Comparison of ENCODE assay signal across 1 cellular context in the genomic region with DNA sequence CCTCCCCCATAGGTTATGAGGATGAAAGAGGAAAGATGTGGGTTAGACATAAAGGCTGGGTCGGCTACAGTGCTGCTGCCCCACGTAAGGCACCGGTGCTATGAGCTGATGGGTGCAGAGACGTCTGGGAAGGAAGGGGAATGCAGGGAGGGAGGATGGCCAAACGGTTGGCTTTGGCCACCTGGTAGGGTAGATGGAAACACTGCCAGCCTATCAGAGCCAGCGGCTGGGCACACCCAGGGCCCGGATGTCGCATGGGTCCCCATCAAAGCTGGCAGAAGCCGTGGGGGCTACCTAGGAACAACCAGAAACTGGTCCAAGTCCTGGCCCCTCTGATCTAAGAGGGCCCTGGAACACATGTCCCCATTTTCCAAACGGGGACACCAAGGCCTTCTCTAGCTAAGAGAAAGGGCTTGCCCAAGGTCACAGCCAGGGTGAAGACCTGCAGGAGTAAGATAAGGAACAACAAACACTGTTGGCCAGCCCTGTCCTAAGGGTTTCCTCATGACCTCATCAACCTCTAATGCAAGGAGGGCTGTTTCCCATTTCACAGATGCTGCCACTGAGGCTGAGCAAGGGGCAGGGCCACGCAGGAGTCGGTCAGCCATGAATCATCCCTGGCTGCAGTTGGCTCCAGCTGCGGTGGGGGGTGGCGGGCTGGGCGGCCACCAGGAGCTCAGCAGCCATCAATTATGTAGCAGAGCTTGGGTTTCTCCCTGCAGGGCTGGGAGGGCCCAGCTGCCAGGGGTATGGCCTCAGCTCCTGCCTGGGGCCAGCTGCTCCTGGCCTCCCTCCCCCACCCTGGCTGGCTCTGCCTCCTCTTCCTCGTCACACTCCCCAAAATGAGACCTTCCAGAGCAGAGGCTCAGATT.
TF ChIP-seq lines count a peak whose summit lies in the region.

No MANE protein-coding gene starts in this region.

TF ChIP-seq in K562, 482 proteins besides CTCF, POLR2A, EP300 and RAD21 (continued from another document and continues in another):
- TF ChIP-seq, protein P1, sequence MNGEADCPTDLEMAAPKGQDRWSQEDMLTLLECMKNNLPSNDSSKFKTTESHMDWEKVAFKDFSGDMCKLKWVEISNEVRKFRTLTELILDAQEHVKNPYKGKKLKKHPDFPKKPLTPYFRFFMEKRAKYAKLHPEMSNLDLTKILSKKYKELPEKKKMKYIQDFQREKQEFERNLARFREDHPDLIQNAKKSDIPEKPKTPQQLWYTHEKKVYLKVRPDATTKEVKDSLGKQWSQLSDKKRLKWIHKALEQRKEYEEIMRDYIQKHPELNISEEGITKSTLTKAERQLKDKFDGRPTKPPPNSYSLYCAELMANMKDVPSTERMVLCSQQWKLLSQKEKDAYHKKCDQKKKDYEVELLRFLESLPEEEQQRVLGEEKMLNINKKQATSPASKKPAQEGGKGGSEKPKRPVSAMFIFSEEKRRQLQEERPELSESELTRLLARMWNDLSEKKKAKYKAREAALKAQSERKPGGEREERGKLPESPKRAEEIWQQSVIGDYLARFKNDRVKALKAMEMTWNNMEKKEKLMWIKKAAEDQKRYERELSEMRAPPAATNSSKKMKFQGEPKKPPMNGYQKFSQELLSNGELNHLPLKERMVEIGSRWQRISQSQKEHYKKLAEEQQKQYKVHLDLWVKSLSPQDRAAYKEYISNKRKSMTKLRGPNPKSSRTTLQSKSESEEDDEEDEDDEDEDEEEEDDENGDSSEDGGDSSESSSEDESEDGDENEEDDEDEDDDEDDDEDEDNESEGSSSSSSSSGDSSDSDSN (IDR thresholded peaks at IDR 0.05; ENCODE audit: borderline replicate concordance in 1 of 2, low read depth in 2 of 2, low read length in 2 of 2), result no peak
- TF ChIP-seq, protein P2, sequence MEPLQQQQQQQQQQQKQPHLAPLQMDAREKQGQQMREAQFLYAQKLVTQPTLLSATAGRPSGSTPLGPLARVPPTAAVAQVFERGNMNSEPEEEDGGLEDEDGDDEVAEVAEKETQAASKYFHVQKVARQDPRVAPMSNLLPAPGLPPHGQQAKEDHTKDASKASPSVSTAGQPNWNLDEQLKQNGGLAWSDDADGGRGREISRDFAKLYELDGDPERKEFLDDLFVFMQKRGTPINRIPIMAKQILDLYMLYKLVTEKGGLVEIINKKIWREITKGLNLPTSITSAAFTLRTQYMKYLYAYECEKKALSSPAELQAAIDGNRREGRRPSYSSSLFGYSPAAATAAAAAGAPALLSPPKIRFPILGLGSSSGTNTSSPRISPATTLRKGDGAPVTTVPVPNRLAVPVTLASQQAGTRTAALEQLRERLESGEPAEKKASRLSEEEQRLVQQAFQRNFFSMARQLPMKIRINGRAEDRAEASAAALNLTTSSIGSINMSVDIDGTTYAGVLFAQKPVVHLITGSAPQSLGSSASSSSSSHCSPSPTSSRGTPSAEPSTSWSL (CRISPR knock-in tag; IDR thresholded peaks at IDR 0.05; ENCODE audit: borderline replicate concordance), result no peak
- TF ChIP-seq ZNF717 (CRISPR knock-in tag; IDR thresholded peaks at IDR 0.05) (no peak), E2F3 (CRISPR knock-in tag; IDR thresholded peaks at IDR 0.05) (0 out of 2 replicates have a peak, but pooled peaks have one; percentile 15), ETV6 (IDR thresholded peaks at IDR 0.05; ENCODE audit: borderline replicate concordance in 1 of 2, low read depth in 2 of 2, low read length in 1 of 2) (no peak), ETV6 (CRISPR knock-in tag; IDR thresholded peaks at IDR 0.05; ENCODE audit: borderline replicate concordance) (no peak), ZNF431 (CRISPR knock-in tag; IDR thresholded peaks at IDR 0.05) (no peak), ZKSCAN8 (CRISPR knock-in tag; IDR thresholded peaks at IDR 0.05) (no peak; the same call in 1 of the 2 replicates), ESRRB (CRISPR knock-in tag; IDR thresholded peaks at IDR 0.05; ENCODE audit: borderline replicate concordance) (no peak), HSF4 (CRISPR knock-in tag; IDR thresholded peaks at IDR 0.05; ENCODE audit: borderline replicate concordance) (no peak), ZNF75A (CRISPR knock-in tag; IDR thresholded peaks at IDR 0.05) (no peak), U2AF2 (optimal IDR thresholded peaks at IDR 0.05; ENCODE audit: low read depth, low read length) (no peak), HMG20B (CRISPR knock-in tag; IDR thresholded peaks at IDR 0.05) (no peak), HMGN3 (IDR thresholded peaks at IDR 0.05; ENCODE audit: borderline replicate concordance, extremely low read depth, insufficient read length, low read depth, low read length) (peak; percentile 41), ZNF175 (CRISPR knock-in tag; IDR thresholded peaks at IDR 0.05; ENCODE audit: low read depth) (no peak), ADNP (tag; IDR thresholded peaks at IDR 0.05) (peak; percentile 98), DNMT1 (IDR thresholded peaks at IDR 0.05) (no peak), NR2F6 (CRISPR knock-in tag; IDR thresholded peaks at IDR 0.05) (no peak), RNF2 (IDR thresholded peaks at IDR 0.05) (peak; percentile 63; the same call in 1 of the 2 replicates), TAF7 (tag; IDR thresholded peaks at IDR 0.05) (no peak), GABPB2 (CRISPR knock-in tag; conservative IDR thresholded peaks at IDR 0.05) (no peak), POU5F1 (IDR thresholded peaks at IDR 0.05; ENCODE audit: borderline replicate concordance, low read depth, low read length, partially characterized antibody) (no peak)
- TF ChIP-seq, protein P3, sequence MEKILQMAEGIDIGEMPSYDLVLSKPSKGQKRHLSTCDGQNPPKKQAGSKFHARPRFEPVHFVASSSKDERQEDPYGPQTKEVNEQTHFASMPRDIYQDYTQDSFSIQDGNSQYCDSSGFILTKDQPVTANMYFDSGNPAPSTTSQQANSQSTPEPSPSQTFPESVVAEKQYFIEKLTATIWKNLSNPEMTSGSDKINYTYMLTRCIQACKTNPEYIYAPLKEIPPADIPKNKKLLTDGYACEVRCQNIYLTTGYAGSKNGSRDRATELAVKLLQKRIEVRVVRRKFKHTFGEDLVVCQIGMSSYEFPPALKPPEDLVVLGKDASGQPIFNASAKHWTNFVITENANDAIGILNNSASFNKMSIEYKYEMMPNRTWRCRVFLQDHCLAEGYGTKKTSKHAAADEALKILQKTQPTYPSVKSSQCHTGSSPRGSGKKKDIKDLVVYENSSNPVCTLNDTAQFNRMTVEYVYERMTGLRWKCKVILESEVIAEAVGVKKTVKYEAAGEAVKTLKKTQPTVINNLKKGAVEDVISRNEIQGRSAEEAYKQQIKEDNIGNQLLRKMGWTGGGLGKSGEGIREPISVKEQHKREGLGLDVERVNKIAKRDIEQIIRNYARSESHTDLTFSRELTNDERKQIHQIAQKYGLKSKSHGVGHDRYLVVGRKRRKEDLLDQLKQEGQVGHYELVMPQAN (IDR thresholded peaks at IDR 0.05; ENCODE audit: borderline replicate concordance), result no peak
- TF ChIP-seq, protein P4, sequence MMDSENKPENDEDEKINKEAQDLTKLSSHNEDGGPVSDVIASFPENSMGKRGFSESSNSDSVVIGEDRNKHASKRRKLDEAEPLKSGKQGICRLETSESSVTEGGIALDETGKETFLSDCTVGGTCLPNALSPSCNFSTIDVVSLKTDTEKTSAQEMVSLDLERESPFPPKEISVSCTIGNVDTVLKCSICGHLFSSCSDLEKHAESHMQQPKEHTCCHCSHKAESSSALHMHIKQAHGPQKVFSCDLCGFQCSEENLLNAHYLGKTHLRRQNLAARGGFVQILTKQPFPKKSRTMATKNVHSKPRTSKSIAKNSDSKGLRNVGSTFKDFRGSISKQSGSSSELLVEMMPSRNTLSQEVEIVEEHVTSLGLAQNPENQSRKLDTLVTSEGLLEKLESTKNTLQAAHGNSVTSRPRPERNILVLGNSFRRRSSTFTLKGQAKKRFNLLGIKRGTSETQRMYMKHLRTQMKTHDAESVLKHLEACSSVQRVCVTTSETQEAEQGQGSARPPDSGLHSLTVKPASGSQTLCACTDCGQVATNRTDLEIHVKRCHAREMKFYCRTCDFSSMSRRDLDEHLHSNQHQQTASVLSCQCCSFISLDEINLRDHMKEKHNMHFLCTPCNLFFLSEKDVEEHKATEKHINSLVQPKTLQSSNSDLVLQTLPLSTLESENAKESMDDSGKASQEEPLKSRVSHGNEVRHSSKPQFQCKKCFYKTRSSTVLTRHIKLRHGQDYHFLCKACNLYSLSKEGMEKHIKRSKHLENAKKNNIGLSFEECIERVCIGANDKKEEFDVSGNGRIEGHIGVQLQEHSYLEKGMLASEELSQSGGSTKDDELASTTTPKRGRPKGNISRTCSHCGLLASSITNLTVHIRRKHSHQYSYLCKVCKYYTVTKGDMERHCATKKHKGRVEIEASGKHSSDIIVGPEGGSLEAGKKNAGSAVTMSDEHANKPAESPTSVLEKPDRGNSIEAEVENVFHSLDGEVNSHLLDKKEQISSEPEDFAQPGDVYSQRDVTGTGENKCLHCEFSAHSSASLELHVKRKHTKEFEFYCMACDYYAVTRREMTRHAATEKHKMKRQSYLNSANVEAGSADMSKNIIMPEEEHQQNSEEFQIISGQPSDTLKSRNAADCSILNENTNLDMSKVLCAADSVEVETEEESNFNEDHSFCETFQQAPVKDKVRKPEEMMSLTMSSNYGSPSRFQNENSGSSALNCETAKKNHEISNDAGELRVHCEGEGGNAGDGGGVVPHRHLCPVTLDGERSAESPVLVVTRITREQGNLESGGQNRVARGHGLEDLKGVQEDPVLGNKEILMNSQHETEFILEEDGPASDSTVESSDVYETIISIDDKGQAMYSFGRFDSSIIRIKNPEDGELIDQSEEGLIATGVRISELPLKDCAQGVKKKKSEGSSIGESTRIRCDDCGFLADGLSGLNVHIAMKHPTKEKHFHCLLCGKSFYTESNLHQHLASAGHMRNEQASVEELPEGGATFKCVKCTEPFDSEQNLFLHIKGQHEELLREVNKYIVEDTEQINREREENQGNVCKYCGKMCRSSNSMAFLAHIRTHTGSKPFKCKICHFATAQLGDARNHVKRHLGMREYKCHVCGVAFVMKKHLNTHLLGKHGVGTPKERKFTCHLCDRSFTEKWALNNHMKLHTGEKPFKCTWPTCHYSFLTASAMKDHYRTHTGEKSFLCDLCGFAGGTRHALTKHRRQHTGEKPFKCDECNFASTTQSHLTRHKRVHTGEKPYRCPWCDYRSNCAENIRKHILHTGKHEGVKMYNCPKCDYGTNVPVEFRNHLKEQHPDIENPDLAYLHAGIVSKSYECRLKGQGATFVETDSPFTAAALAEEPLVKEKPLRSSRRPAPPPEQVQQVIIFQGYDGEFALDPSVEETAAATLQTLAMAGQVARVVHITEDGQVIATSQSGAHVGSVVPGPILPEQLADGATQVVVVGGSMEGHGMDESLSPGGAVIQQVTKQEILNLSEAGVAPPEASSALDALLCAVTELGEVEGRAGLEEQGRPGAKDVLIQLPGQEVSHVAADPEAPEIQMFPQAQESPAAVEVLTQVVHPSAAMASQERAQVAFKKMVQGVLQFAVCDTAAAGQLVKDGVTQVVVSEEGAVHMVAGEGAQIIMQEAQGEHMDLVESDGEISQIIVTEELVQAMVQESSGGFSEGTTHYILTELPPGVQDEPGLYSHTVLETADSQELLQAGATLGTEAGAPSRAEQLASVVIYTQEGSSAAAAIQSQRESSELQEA (IDR thresholded peaks at IDR 0.05; ENCODE audit: low read depth), result no peak
- TF ChIP-seq, protein P5, sequence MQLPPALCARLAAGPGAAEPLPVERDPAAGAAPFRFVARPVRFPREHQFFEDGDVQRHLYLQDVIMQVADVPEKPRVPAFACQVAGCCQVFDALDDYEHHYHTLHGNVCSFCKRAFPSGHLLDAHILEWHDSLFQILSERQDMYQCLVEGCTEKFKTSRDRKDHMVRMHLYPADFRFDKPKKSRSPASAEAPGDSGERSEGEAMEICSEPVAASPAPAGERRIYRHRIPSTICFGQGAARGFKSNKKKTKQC (CRISPR knock-in tag; IDR thresholded peaks at IDR 0.05), result no peak
- TF ChIP-seq, protein P6, sequence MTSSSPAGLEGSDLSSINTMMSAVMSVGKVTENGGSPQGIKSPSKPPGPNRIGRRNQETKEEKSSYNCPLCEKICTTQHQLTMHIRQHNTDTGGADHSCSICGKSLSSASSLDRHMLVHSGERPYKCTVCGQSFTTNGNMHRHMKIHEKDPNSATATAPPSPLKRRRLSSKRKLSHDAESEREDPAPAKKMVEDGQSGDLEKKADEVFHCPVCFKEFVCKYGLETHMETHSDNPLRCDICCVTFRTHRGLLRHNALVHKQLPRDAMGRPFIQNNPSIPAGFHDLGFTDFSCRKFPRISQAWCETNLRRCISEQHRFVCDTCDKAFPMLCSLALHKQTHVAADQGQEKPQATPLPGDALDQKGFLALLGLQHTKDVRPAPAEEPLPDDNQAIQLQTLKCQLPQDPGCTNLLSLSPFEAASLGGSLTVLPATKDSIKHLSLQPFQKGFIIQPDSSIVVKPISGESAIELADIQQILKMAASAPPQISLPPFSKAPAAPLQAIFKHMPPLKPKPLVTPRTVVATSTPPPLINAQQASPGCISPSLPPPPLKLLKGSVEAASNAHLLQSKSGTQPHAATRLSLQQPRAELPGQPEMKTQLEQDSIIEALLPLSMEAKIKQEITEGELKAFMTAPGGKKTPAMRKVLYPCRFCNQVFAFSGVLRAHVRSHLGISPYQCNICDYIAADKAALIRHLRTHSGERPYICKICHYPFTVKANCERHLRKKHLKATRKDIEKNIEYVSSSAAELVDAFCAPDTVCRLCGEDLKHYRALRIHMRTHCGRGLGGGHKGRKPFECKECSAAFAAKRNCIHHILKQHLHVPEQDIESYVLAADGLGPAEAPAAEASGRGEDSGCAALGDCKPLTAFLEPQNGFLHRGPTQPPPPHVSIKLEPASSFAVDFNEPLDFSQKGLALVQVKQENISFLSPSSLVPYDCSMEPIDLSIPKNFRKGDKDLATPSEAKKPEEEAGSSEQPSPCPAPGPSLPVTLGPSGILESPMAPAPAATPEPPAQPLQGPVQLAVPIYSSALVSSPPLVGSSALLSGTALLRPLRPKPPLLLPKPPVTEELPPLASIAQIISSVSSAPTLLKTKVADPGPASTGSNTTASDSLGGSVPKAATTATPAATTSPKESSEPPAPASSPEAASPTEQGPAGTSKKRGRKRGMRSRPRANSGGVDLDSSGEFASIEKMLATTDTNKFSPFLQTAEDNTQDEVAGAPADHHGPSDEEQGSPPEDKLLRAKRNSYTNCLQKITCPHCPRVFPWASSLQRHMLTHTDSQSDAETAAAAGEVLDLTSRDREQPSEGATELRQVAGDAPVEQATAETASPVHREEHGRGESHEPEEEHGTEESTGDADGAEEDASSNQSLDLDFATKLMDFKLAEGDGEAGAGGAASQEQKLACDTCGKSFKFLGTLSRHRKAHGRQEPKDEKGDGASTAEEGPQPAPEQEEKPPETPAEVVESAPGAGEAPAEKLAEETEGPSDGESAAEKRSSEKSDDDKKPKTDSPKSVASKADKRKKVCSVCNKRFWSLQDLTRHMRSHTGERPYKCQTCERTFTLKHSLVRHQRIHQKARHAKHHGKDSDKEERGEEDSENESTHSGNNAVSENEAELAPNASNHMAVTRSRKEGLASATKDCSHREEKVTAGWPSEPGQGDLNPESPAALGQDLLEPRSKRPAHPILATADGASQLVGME (CRISPR knock-in tag; IDR thresholded peaks at IDR 0.05), result 0 out of 2 replicates have a peak, but pooled peaks have one; percentile 12
- TF ChIP-seq, protein P7, sequence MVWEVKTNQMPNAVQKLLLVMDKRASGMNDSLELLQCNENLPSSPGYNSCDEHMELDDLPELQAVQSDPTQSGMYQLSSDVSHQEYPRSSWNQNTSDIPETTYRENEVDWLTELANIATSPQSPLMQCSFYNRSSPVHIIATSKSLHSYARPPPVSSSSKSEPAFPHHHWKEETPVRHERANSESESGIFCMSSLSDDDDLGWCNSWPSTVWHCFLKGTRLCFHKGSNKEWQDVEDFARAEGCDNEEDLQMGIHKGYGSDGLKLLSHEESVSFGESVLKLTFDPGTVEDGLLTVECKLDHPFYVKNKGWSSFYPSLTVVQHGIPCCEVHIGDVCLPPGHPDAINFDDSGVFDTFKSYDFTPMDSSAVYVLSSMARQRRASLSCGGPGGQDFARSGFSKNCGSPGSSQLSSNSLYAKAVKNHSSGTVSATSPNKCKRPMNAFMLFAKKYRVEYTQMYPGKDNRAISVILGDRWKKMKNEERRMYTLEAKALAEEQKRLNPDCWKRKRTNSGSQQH (CRISPR knock-in tag; IDR thresholded peaks at IDR 0.05), result no peak
